In genomic region chr2:230666885-230667712, GRCh38 we compare ENCODE assay signal across 7 cellular contexts. TPM values are rescaled to one million over a fixed set of nuclear protein-coding genes. Genes with fewer than 3 reads are reported as not detected.
DNase-seq lines count a peak whose midpoint lies in the region; ATAC-seq and TF ChIP-seq lines count a peak whose summit lies in the region.

No MANE protein-coding gene starts in this region.

- no peak for TF ChIP-seq POLR2A in gastroesophageal sphincter (IDR thresholded peaks at IDR 0.05)

- no peak for TF ChIP-seq EP300 in gastroesophageal sphincter (IDR thresholded peaks at IDR 0.05)

- H3K4me3 ChIP-seq in gastroesophageal sphincter (no peak overlapping the region), skin epidermis (no peak overlapping the region)

- ATAC-seq in gastroesophageal sphincter, result peak; percentile 52
- no peak for ATAC-seq in GM21390 (IDR thresholded peaks at IDR 0.05; ENCODE audit: unreplicated experiment)

- DNase-seq in HT1080 (ENCODE audit: low read depth), result peak; percentile 44
- peak; percentile 22 for DNase-seq in SK-N-DZ (ENCODE audit: low spot score)
- no peak for DNase-seq in NCI-H774 (lab: John Stamatoyannopoulos, UW)
- no peak for DNase-seq in NCI-H748 (lab: John Stamatoyannopoulos, UW; ENCODE audit: unreplicated experiment)

- no peak for TF ChIP-seq CTCF in gastroesophageal sphincter (IDR thresholded peaks at IDR 0.05)

- 60 to 80% methylated on average over 1 to 7 of the region's 9 CpGs for WGBS in gastroesophageal sphincter (ENCODE audit: low coverage in 1 of 2), 2 donors

- H3K36me3 ChIP-seq in gastroesophageal sphincter, result no peaks in the 10 kb centered on the region

- peaks cover 0 to 8% (median 0%) of the 10 kb centered on the region in 3 donors for H3K4me1 ChIP-seq in gastroesophageal sphincter

- H3K27ac ChIP-seq in gastroesophageal sphincter (peak overlapping the region in 2 of 4 donors; percentile 50 to 59), skin epidermis (peak overlapping the region in 17 of 21 experiments; percentile 20 to 79 (median 49))

- no peaks in the 10 kb centered on the region for H3K27me3 ChIP-seq in gastroesophageal sphincter

- H3K9me3 ChIP-seq in gastroesophageal sphincter, result no peaks in the 10 kb centered on the region

RNA-seq across cellular contexts. Expression of gene CAB39, which starts 45.5 kb away (rescaled TPM):
- total RNA-seq in HT1080 (2014; rRNA removed; shearing (Covaris generic)), result 41.9 and 49.1 TPM in 2 replicates
- 51.5 and 60.7 TPM in 2 replicates for polyA plus RNA-seq in HT1080 (2015; cell fraction: cytosol; rRNA removed)
- polyA plus RNA-seq in HT1080 (2015; cell fraction: nucleus; rRNA removed), result 44.3 and 46.4 TPM in 2 replicates
- 29.9 and 31.6 TPM in 2 replicates for polyA plus RNA-seq in SK-N-DZ (2014; cell fraction: cytosol; rRNA removed)
- 17.7 and 18.2 TPM in 2 replicates for polyA plus RNA-seq in SK-N-DZ (2014; cell fraction: nucleus; rRNA removed)
- total RNA-seq in gastroesophageal sphincter, result 100 to 1,000 TPM in 3 of 4 donors, 10 to 100 TPM in 1; 88.5 to 115 (median 108) TPM

Comparison
In these comparisons a context has a peak if more than half of its experiments do, and no peak if none do; other contexts are left out.
1. DNase-seq: peak in HT1080 (single experiment) and SK-N-DZ (single experiment); none in NCI-H774 (single experiment) and NCI-H748 (single experiment).